14 cellular contexts compared by ENCODE assay signal in genomic region chr4:173531085-173531965, GRCh38. TPM values are rescaled to one million over a fixed set of nuclear protein-coding genes. Genes with fewer than 3 reads are reported as not detected.
DNase-seq lines count a peak whose midpoint lies in the region; ATAC-seq and TF ChIP-seq lines count a peak whose summit lies in the region.
"Had no signal": no experiment of that assay in that cellular context is flagged by ENCODE, and none has a peak within 500 bp of the region (broad histone marks: within the 10 kb centered on the region; RNA-seq: fewer than 3 reads in every experiment).

No MANE protein-coding gene starts in this region.

- no peak for TF ChIP-seq CTCF in esophagus squamous epithelium (IDR thresholded peaks at IDR 0.05)
- TF ChIP-seq CTCF in thoracic aorta (IDR thresholded peaks at IDR 0.05): no peak

- H3K4me1 Mint-ChIP-seq in activated CD4-positive, alpha-beta T cell treated with anti-CD3 and anti-CD28 coated beads, Interleukin-2, amount 10 ng/mL, durations not matched to agents 7 days and 5 days: peaks cover 11% of the 10 kb centered on the region
- H3K4me1 Mint-ChIP-seq in naive B cell: peaks cover 6 to 19% (median 8%) of the 10 kb centered on the region in 3 donors

- H3K36me3 Mint-ChIP-seq in activated CD4-positive, alpha-beta T cell treated with anti-CD3 and anti-CD28 coated beads, Interleukin-2, amount 10 ng/mL, durations not matched to agents 7 days and 5 days (ENCODE audit: low read depth): peaks cover 4% of the 10 kb centered on the region
- peaks cover 5 to 29% of the 10 kb centered on the region in 2 donors for H3K36me3 Mint-ChIP-seq in naive B cell

- no peak for DNase-seq in activated CD4-positive, alpha-beta T cell treated with anti-CD3 and anti-CD28 coated beads, Interleukin-2, amount 10 ng/mL, durations not matched to agents 7 days and 5 days
- no peak for DNase-seq in activated CD4-positive, alpha-beta T cell treated with anti-CD3 and anti-CD28 coated beads, Interleukin-2, amount 50 U/mL, for 1 hour
- DNase-seq in esophagus squamous epithelium (lab: John Stamatoyannopoulos, UW) (no peak), naive B cell (no peak), thoracic aorta (ENCODE audit: low spot score) (no peak)
- DNase-seq: DMS79; effector memory CD4-positive, alpha-beta T cell; HFFc6; NCI-H2107; NK-92 treated with Interleukin-12 subunit alpha and Interleukin-12 subunit beta, amount 100 ng/mL, for 24 hours; stimulated activated CD4-positive, alpha-beta T cell treated with anti-CD3 and anti-CD28 coated beads, Interleukin-1b, Interleukin-23, amount 100 ng/mL, for 48 hours had no signal

- no peak for ATAC-seq in naive B cell (ENCODE audit: low read depth in 2 of 2)
- no peak for ATAC-seq in thoracic aorta (ENCODE audit: insufficient number of reproducible peaks, low FRiP score, low read depth)
- ATAC-seq in GM19455 (IDR thresholded peaks at IDR 0.05; ENCODE audit: unreplicated experiment): no peak
- no peak for ATAC-seq in HG02571 (IDR thresholded peaks at IDR 0.05; ENCODE audit: unreplicated experiment)
- ATAC-seq in GM21528 (IDR thresholded peaks at IDR 0.05; ENCODE audit: low FRiP score, unreplicated experiment): no peak

- H3K4me1 ChIP-seq in esophagus squamous epithelium (peaks cover 12 to 38% (median 16%) of the 10 kb centered on the region in 3 donors), thoracic aorta (ENCODE audit: control insufficient read depth in 1 of 2, low read depth in 2 of 2) (peaks cover 8 to 26% of the 10 kb centered on the region in 2 donors)

- H3K9me3 ChIP-seq in esophagus squamous epithelium (no peaks in the 10 kb centered on the region), thoracic aorta (no peaks in the 10 kb centered on the region)

- intact Hi-C loops in esophagus squamous epithelium (cut with DNase I): no loop called here

- H3K27ac ChIP-seq in esophagus squamous epithelium (no peak overlapping the region), thoracic aorta (peak overlapping the region; percentile 92 to 98)

- H3K9me3 Mint-ChIP-seq in activated CD4-positive, alpha-beta T cell treated with anti-CD3 and anti-CD28 coated beads, Interleukin-2, amount 10 ng/mL, durations not matched to agents 7 days and 5 days: peaks cover 2% of the 10 kb centered on the region
- H3K9me3 Mint-ChIP-seq in naive B cell: peaks cover 0 to 61% (median 38%) of the 10 kb centered on the region in 7 donors
- H3K9me3 Mint-ChIP-seq: HFFc6 had no signal

- H3K4me3 ChIP-seq in esophagus squamous epithelium (peak overlapping the region in 3 of 4 donors; percentile 9 to 59 (median 46)), thoracic aorta (peak overlapping the region; percentile 76)

- H3K36me3 ChIP-seq in esophagus squamous epithelium (no peaks in the 10 kb centered on the region), thoracic aorta (no peaks in the 10 kb centered on the region)

- peak overlapping the region; percentile 7 for H3K4me3 Mint-ChIP-seq in activated CD4-positive, alpha-beta T cell treated with anti-CD3 and anti-CD28 coated beads, Interleukin-2, amount 10 ng/mL, durations not matched to agents 7 days and 5 days
- H3K4me3 Mint-ChIP-seq in naive B cell: peak overlapping the region in 5 of 8 donors; percentile 3 to 74 (median 61)

- H3K27me3 ChIP-seq in esophagus squamous epithelium (peaks cover 15 to 100% (median 66%) of the 10 kb centered on the region in 4 donors), thoracic aorta (replicated peaks; ENCODE audit: insufficient read depth) (no peaks in the 10 kb centered on the region)

- no peak overlapping the region for H3K27ac Mint-ChIP-seq in activated CD4-positive, alpha-beta T cell treated with anti-CD3 and anti-CD28 coated beads, Interleukin-2, amount 10 ng/mL, durations not matched to agents 7 days and 5 days
- peak overlapping the region in 2 of 6 donors; percentile 85 to 88 for H3K27ac Mint-ChIP-seq in naive B cell
- H3K27ac Mint-ChIP-seq: HFFc6 had no signal

- H3K27me3 Mint-ChIP-seq in activated CD4-positive, alpha-beta T cell treated with anti-CD3 and anti-CD28 coated beads, Interleukin-2, amount 10 ng/mL, durations not matched to agents 7 days and 5 days: peaks cover 88% of the 10 kb centered on the region
- peaks cover 78 to 91% (median 89%) of the 10 kb centered on the region in 3 donors for H3K27me3 Mint-ChIP-seq in naive B cell

- CTCF ChIA-PET in activated CD4-positive, alpha-beta T cell treated with anti-CD3 and anti-CD28 coated beads, Interleukin-2, amount 10 ng/mL, durations not matched to agents 7 days and 5 days (lab: Charles Lee): interaction anchor here (0.8 kb wide), 1 partner anchor 8 kb away, joined by 3 read pairs; no protein-coding TSS in a partner anchor

- no peak for TF ChIP-seq POLR2A in esophagus squamous epithelium (IDR thresholded peaks at IDR 0.05)

- 23 to 35% methylated on average over 18 to 28 of the region's 52 CpGs for WGBS in esophagus squamous epithelium, 2 donors

- POLR2A ChIA-PET in activated CD4-positive, alpha-beta T cell treated with anti-CD3 and anti-CD28 coated beads, Interleukin-2, amount 10 ng/mL, durations not matched to agents 7 days and 5 days (lab: Charles Lee): no interaction called here

RNA-seq across cellular contexts. Expression of gene HAND2, which starts 1.3 kb away (rescaled TPM):
- not detected for total RNA-seq in activated CD4-positive, alpha-beta T cell treated with anti-CD3 and anti-CD28 coated beads, Interleukin-2, amount 10 ng/mL, durations not matched to agents 7 days and 5 days
- total RNA-seq in esophagus squamous epithelium: 1 to 10 TPM in 3 of 4 donors, under 1 TPM in 1; 0.31 to 3.8 (median 1.8) TPM
- not detected for polyA plus RNA-seq in naive B cell (ENCODE audit: low read depth in 6 of 6)
- total RNA-seq in thoracic aorta: 10 to 100 TPM; 25.7 to 28.2 TPM

Comparison
In these comparisons a context has a peak if more than half of its experiments do, and no peak if none do; other contexts are left out.
1. H3K27ac ChIP-seq: peak in thoracic aorta (2 of 2); none in esophagus squamous epithelium (0 of 4).
2. RNA of gene HAND2, which starts 1.3 kb away (total RNA-seq): 25.7 to 28.2 TPM in thoracic aorta; 0.31 to 3.8 TPM in esophagus squamous epithelium and not detected in activated CD4-positive, alpha-beta T cell treated with anti-CD3 and anti-CD28 coated beads, Interleukin-2, amount 10 ng/mL, durations not matched to agents 7 days and 5 days; every median in the first group is over 4 times any median in the second.